Comparison of ENCODE assay signal across 8 cellular contexts in genomic region chr1:3069491-3070303, GRCh38. TPM values are rescaled to one million over a fixed set of nuclear protein-coding genes. Genes with fewer than 3 reads are reported as not detected.
DNase-seq lines count a peak whose midpoint lies in the region; ATAC-seq, FAIRE-seq and TF ChIP-seq lines count a peak whose summit lies in the region.

No MANE protein-coding gene starts in this region.

- H3K9me3 ChIP-seq in naive thymus-derived CD4-positive, alpha-beta T cell (ENCODE audit: control insufficient read depth in 2 of 3, low read length in 3 of 3): no peaks in the 10 kb centered on the region

- in situ Hi-C loops in SK-MEL-5 (cut with HindIII; ENCODE audit: low pct_unique_long_range_greater_than_20kb, low sequenced_read_pairs): no loop called here

- no peaks in the 10 kb centered on the region for H3K27me3 ChIP-seq in naive thymus-derived CD4-positive, alpha-beta T cell (ENCODE audit: control insufficient read depth in 2 of 2, insufficient read depth in 2 of 2, low read length in 2 of 2)

- no peak overlapping the region for H3K4me3 ChIP-seq in fibroblast of mammary gland (ENCODE audit: control insufficient read depth, low read depth, low read length)
- H3K4me3 ChIP-seq in naive thymus-derived CD4-positive, alpha-beta T cell (ENCODE audit: low read length): no peak overlapping the region

- DNase-seq in NOMO-1 (lab: John Stamatoyannopoulos, UW; ENCODE audit: unreplicated experiment in 2 of 2) (peak; percentile 17 to 27), NOMO-1 treated with dmso at 0.1 percent for 144 hours (lab: John Stamatoyannopoulos, UW; ENCODE audit: unreplicated experiment) (no peak), SK-MEL-5 (ENCODE audit: low read depth, low spot score) (peak; percentile 57), fibroblast of mammary gland (ENCODE audit: low read depth) (peak; percentile 25), GM19239 (ENCODE audit: insufficient read length, low spot score) (no peak), NCI-H2107 treated with DMSO at 0.1 percent for 48 hours (lab: John Stamatoyannopoulos, UW; ENCODE audit: unreplicated experiment) (no peak), HCEC 1CT (no peak)
- DNase-seq in naive thymus-derived CD4-positive, alpha-beta T cell: peak in 1 of 9 donors; percentile 9

- CTCF ChIA-PET in naive thymus-derived CD4-positive, alpha-beta T cell (lab: Charles Lee): no interaction called here

- no peak overlapping the region for H3K27ac Mint-ChIP-seq in naive thymus-derived CD4-positive, alpha-beta T cell

- peaks cover 0 to 36% (median 14%) of the 10 kb centered on the region in 5 donors for H3K27me3 Mint-ChIP-seq in naive thymus-derived CD4-positive, alpha-beta T cell

- TF ChIP-seq CTCF in fibroblast of mammary gland (conservative IDR thresholded peaks at IDR 0.05; ENCODE audit: control insufficient read depth, insufficient read depth, low read depth, low read length): peak; percentile 5

- H3K36me3 Mint-ChIP-seq in naive thymus-derived CD4-positive, alpha-beta T cell: peaks cover 0 to 2% (median 0%) of the 10 kb centered on the region in 5 donors

- peak overlapping the region in 8 of 10 donors; percentile 27 to 92 (median 65) for H3K4me3 Mint-ChIP-seq in naive thymus-derived CD4-positive, alpha-beta T cell

- H3K36me3 ChIP-seq in naive thymus-derived CD4-positive, alpha-beta T cell (ENCODE audit: control insufficient read depth in 2 of 3, insufficient read depth in 3 of 3, low read length in 3 of 3): no peaks in the 10 kb centered on the region

- no peaks in the 10 kb centered on the region for H3K9me3 Mint-ChIP-seq in naive thymus-derived CD4-positive, alpha-beta T cell

- peak; percentile 17 for ATAC-seq in naive thymus-derived CD4-positive, alpha-beta T cell

- POLR2A ChIA-PET in naive thymus-derived CD4-positive, alpha-beta T cell (lab: Charles Lee): no interaction called here

- H3K4me1 Mint-ChIP-seq in naive thymus-derived CD4-positive, alpha-beta T cell: peaks cover 0 to 7% (median 2%) of the 10 kb centered on the region in 7 donors

- FAIRE-seq in GM19239 (lab: Jason Lieb, UNC): no peak

- intact Hi-C loops in naive thymus-derived CD4-positive, alpha-beta T cell (cut with micrococcal nuclease): loop anchor here in 1 of 2 donors (1.0 to 10.0 kb wide), 2 partner anchors 36 to 55 kb away; no protein-coding TSS in a partner anchor

- H3K27ac ChIP-seq in naive thymus-derived CD4-positive, alpha-beta T cell (ENCODE audit: low read depth, low read length): no peak overlapping the region

- H3K4me1 ChIP-seq in naive thymus-derived CD4-positive, alpha-beta T cell (ENCODE audit: control insufficient read depth in 2 of 2, insufficient read depth in 2 of 2, low read length in 2 of 2): no peaks in the 10 kb centered on the region

RNA-seq across cellular contexts. Expression of gene PRDM16, which starts 0.7 kb away (rescaled TPM):
- 0.27 and 0.61 TPM in 2 replicates for total RNA-seq in SK-MEL-5 (2014; rRNA removed; shearing (Covaris generic))
- 0.15 and 0.34 TPM in 2 replicates for polyA plus RNA-seq in SK-MEL-5 (2015; cell fraction: cytosol; rRNA removed)
- 0.04 and 0.46 TPM in 2 replicates for polyA plus RNA-seq in SK-MEL-5 (2015; cell fraction: nucleus; rRNA removed)
- total RNA-seq in naive thymus-derived CD4-positive, alpha-beta T cell: under 1 TPM; 0.05 to 0.61 (median 0.36) TPM
- polyA plus RNA-seq in naive thymus-derived CD4-positive, alpha-beta T cell: not detected

RNA-seq across cellular contexts. Expression of gene ACTRT2, which starts 48.4 kb away (rescaled TPM):
- total RNA-seq in SK-MEL-5 (2014; rRNA removed; shearing (Covaris generic)): not detected in 2 replicates
- not detected in 2 replicates for polyA plus RNA-seq in SK-MEL-5 (2015; cell fraction: cytosol; rRNA removed)
- not detected in 2 replicates for polyA plus RNA-seq in SK-MEL-5 (2015; cell fraction: nucleus; rRNA removed)
- not detected for total RNA-seq in naive thymus-derived CD4-positive, alpha-beta T cell
- not detected for polyA plus RNA-seq in naive thymus-derived CD4-positive, alpha-beta T cell

Comparison
In these comparisons a context has a peak if more than half of its experiments do, and no peak if none do; other contexts are left out.
1. DNase-seq: peak in NOMO-1 (2 of 2), SK-MEL-5 (single experiment) and fibroblast of mammary gland (single experiment); none in NOMO-1 treated with dmso at 0.1 percent for 144 hours (single experiment), GM19239 (single experiment), NCI-H2107 treated with DMSO at 0.1 percent for 48 hours (single experiment) and HCEC 1CT (single experiment).